In the genomic region with DNA sequence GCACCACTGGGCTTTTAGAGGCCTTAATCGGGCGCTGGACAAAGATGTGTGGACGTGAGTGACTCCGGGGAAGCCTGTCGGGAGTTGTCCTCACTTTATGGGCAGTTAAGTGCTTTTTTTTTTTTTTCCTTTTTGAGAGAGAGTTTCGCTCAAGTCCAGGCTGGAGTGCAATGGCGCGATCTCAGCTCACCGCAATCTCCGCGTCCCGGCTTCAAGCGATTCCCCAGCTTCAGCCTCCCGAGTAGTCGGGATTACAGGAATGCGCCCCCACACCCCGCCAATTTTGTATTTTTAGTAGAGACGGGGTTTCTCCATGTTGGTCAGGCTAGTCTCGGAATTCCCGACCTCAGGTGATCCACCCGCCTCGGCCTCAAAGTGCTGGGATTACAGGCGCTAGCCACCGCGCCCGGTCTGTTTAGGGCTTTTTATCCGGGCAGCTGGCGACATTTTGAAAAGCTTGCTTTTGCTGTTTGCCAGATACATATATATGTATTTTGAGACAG, we compare ENCODE assay signal across 8 cellular contexts. TPM values are rescaled to one million over a fixed set of nuclear protein-coding genes. Genes with fewer than 3 reads are reported as not detected.
DNase-seq lines count a peak whose midpoint lies in the region; ATAC-seq and TF ChIP-seq lines count a peak whose summit lies in the region.

No MANE protein-coding gene starts in this region.

- H3K4me1 ChIP-seq in mammary epithelial cell (ENCODE audit: insufficient read depth, low read length) (peaks cover 6% of the 10 kb centered on the region), mesenchymal stem cell (ENCODE audit: control insufficient read depth, insufficient read depth, low read depth, low read length) (peaks cover 5% of the 10 kb centered on the region), vagina (peaks cover 29% of the 10 kb centered on the region)

- BruUV-seq in mammary epithelial cell (replicated peaks; lab: Mats Ljungman, UMichigan), result no TSS peak

- peaks cover 60% of the 10 kb centered on the region for H3K79me2 ChIP-seq in mammary epithelial cell (ENCODE audit: insufficient read depth, low read length)

- no peak overlapping the region for H2BK120ac ChIP-seq in mesenchymal stem cell (ENCODE audit: low read depth, low read length)

- H3K36me3 ChIP-seq in mammary epithelial cell (ENCODE audit: insufficient read depth, low read length), result peaks cover 2% of the 10 kb centered on the region
- peaks cover 3 to 4% of the 10 kb centered on the region in 2 experiments for H3K36me3 ChIP-seq in mesenchymal stem cell (ENCODE audit: control insufficient read depth in 1 of 2, insufficient read depth in 2 of 2, low read depth in 1 of 2, low read length in 2 of 2)
- H3K36me3 ChIP-seq in vagina, result no peaks in the 10 kb centered on the region

- peak overlapping the region; percentile 58 for H3K9ac ChIP-seq in mammary epithelial cell (ENCODE audit: insufficient read depth, low read length)
- peak overlapping the region; percentile 91 for H3K9ac ChIP-seq in mesenchymal stem cell (ENCODE audit: low read length)

- H2BK12ac ChIP-seq in mesenchymal stem cell (ENCODE audit: low read length in 2 of 2), result no peak overlapping the region

- no peak overlapping the region for H3K18ac ChIP-seq in mesenchymal stem cell (ENCODE audit: low read depth in 1 of 2, low read length in 2 of 2)

- H4K8ac ChIP-seq in mesenchymal stem cell (ENCODE audit: low read length), result no peak overlapping the region

- no peak overlapping the region for H3K14ac ChIP-seq in mesenchymal stem cell (ENCODE audit: low read length in 2 of 2)

- H2BK15ac ChIP-seq in mesenchymal stem cell (ENCODE audit: low read depth, poor library complexity, severe bottlenecking), result no peak overlapping the region

- in situ Hi-C loops in mammary epithelial cell (cut with MboI; ENCODE audit: low sequenced_read_pairs in 2 of 2), result no loop called here

- intact Hi-C loops in cardiac septum (cut with DNase I), result loop anchor here (5.0 kb wide), 1 partner anchor 123 kb away; the partner anchor contains the start of gene FBXO11
- intact Hi-C loops in left cardiac atrium (cut with DNase I), result loop anchor here (10.0 kb wide), 2 partner anchors 120 to 320 kb away; partner anchors contain the start of gene FBXO11 (in 1 of the 2)
- intact Hi-C loops in mammary epithelial cell (cut with micrococcal nuclease), result loop anchor here (10.0 kb wide), 1 partner anchor 640 kb away; no protein-coding TSS in a partner anchor
- intact Hi-C loops in vagina (cut with DNase I), result loop anchor here (5.0 kb wide), 1 partner anchor 123 kb away; the partner anchor contains the start of gene FBXO11

- H3K9me3 ChIP-seq in mammary epithelial cell (replicated peaks; ENCODE audit: insufficient read depth, low read length), result no peaks in the 10 kb centered on the region
- H3K9me3 ChIP-seq in mesenchymal stem cell (ENCODE audit: control insufficient read depth, low read length), result no peaks in the 10 kb centered on the region
- no peaks in the 10 kb centered on the region for H3K9me3 ChIP-seq in vagina

- H3K27ac ChIP-seq in mammary epithelial cell (ENCODE audit: insufficient read depth, low read depth, low read length) (peak overlapping the region; percentile 71), mesenchymal stem cell (ENCODE audit: low read length, poor library complexity, severe bottlenecking) (peak overlapping the region; percentile 59), vagina (peak overlapping the region; percentile 92)

- ATAC-seq in left cardiac atrium, result no peak

- no peak for TF ChIP-seq POLR2A in vagina (IDR thresholded peaks at IDR 0.05)

- H2AFZ ChIP-seq in mammary epithelial cell (ENCODE audit: low read depth, low read length), result no peak overlapping the region
- H2AFZ ChIP-seq in mesenchymal stem cell (ENCODE audit: low read depth, low read length), result no peak overlapping the region

- no peak overlapping the region for H2AK5ac ChIP-seq in mesenchymal stem cell (ENCODE audit: low read length, severe bottlenecking)

- H3K4ac ChIP-seq in mesenchymal stem cell (ENCODE audit: low read depth in 1 of 2, low read length in 2 of 2), result no peak overlapping the region

- CTCF ChIA-PET in mammary epithelial cell (lab: Charles Lee; ENCODE audit: low non-redundant PET), result no interaction called here

- peak; percentile 55 for DNase-seq in cardiac septum (ENCODE audit: low spot score)
- no peak for DNase-seq in left cardiac atrium
- DNase-seq in mammary epithelial cell, result no peak
- DNase-seq in mesenchymal stem cell, result peak; percentile 70
- no peak for DNase-seq in vagina (ENCODE audit: extremely low spot score in 2 of 2)
- no peak for DNase-seq in mesenteric fat pad (ENCODE audit: low spot score)
- DNase-seq in NCI-H526 treated with DMSO at 0.1 percent for 48 hours (lab: John Stamatoyannopoulos, UW), result no peak
- no peak for DNase-seq in GOT3 (lab: John Stamatoyannopoulos, UW)

- H3K27me3 ChIP-seq in mammary epithelial cell (ENCODE audit: insufficient read depth, low read length) (no peaks in the 10 kb centered on the region), mesenchymal stem cell (ENCODE audit: control insufficient read depth in 1 of 2, insufficient read depth in 1 of 2, low read length in 2 of 2) (no peaks in the 10 kb centered on the region), vagina (no peaks in the 10 kb centered on the region)

- TF ChIP-seq CTCF in mammary epithelial cell (conservative IDR thresholded peaks at IDR 0.05 in 1 of 2, IDR thresholded peaks at IDR 0.05 in 1 of 2; ENCODE audit: extremely low read depth in 1 of 2, insufficient read depth in 1 of 2, low read depth in 1 of 2, low read length in 2 of 2) (no peak), vagina (IDR thresholded peaks at IDR 0.05) (no peak)

- H3K4me2 ChIP-seq in mammary epithelial cell (ENCODE audit: insufficient read depth, low read depth, low read length), result peak overlapping the region; percentile 79
- peak overlapping the region; percentile 91 for H3K4me2 ChIP-seq in mesenchymal stem cell (ENCODE audit: low read length, poor library complexity, severe bottlenecking)

- H4K20me1 ChIP-seq in mammary epithelial cell (ENCODE audit: insufficient read depth, low read length), result peaks cover 2% of the 10 kb centered on the region

- H3K4me3 ChIP-seq in mammary epithelial cell (replicated peaks in 1 of 3; ENCODE audit: insufficient read depth in 1 of 3, low read depth in 2 of 3, low read length in 3 of 3), result peak overlapping the region; percentile 68 to 94 (median 94)
- peak overlapping the region; percentile 82 to 83 for H3K4me3 ChIP-seq in mesenchymal stem cell (ENCODE audit: insufficient read depth in 1 of 2, low read depth in 1 of 2, low read length in 2 of 2)
- peak overlapping the region; percentile 86 to 93 for H3K4me3 ChIP-seq in vagina

- H4K91ac ChIP-seq in mesenchymal stem cell (ENCODE audit: low read length), result no peak overlapping the region

- no peak overlapping the region for H3K23ac ChIP-seq in mesenchymal stem cell (ENCODE audit: low read length in 2 of 2)

- dilution Hi-C loops in mammary epithelial cell (cut with HindIII; ENCODE audit: low sequenced_read_pairs), result no loop called here

- no peaks in the 10 kb centered on the region for H3K79me1 ChIP-seq in mesenchymal stem cell (replicated peaks; ENCODE audit: low read length, poor library complexity, severe bottlenecking)

- no peak overlapping the region for H2BK5ac ChIP-seq in mesenchymal stem cell (ENCODE audit: low read depth, low read length, poor library complexity, severe bottlenecking)

- WGBS in mammary epithelial cell (ENCODE audit: low coverage, missing lambda C conversion rate), result 28% methylated on average over 28 of the region's 28 CpGs
- 19% methylated on average over 27 of the region's 28 CpGs for WGBS in mesenchymal stem cell

RNA-seq across cellular contexts. Expression of gene MSH6, which starts 1.5 kb away (rescaled TPM):
- 22.0 TPM for total RNA-seq in cardiac septum
- 10 to 100 TPM; 24.9 to 25.2 TPM for total RNA-seq in left cardiac atrium
- 10 to 100 TPM; 25.2 to 63.8 TPM for total RNA-seq in mammary epithelial cell
- 23.8 TPM for polyA plus RNA-seq in mammary epithelial cell
- polyA minus RNA-seq in mammary epithelial cell, result 70.6 TPM
- polyA plus RNA-seq in mesenchymal stem cell (2013, experiment 1 of 2), result 25.6 TPM
- polyA plus RNA-seq in mesenchymal stem cell (2013, experiment 2 of 2), result 26.1 TPM
- 38.8 TPM for total RNA-seq in vagina
- total RNA-seq in mesenteric fat pad, result 31.2 TPM

Comparison
In these comparisons a context has a peak if more than half of its experiments do, and no peak if none do; other contexts are left out.
1. DNase-seq: peak in cardiac septum (single experiment) and mesenchymal stem cell (single experiment); none in left cardiac atrium (single experiment), mammary epithelial cell (single experiment), vagina (0 of 2), mesenteric fat pad (single experiment), NCI-H526 treated with DMSO at 0.1 percent for 48 hours (single experiment) and GOT3 (single experiment).
2. Peak in every context shown above with its lines, with median percentiles within 50 percentile points of each other: H3K27ac ChIP-seq and H3K4me3 ChIP-seq.